Comparison of ENCODE assay signal across 8 cellular contexts in genomic region chr19:36688058-36688457, GRCh38. TPM values are rescaled to one million over a fixed set of nuclear protein-coding genes. Genes with fewer than 3 reads are reported as not detected.
DNase-seq lines count a peak whose midpoint lies in the region; ATAC-seq and TF ChIP-seq lines count a peak whose summit lies in the region.

No MANE protein-coding gene starts in this region.

- no peak for DNase-seq in PC-3
- no peak for DNase-seq in trophoblast cell
- no peak for DNase-seq in NCI-H446 treated with DMSO at 0.1 percent for 48 hours (lab: John Stamatoyannopoulos, UW)
- no peak for DNase-seq in inferior parietal cortex (ENCODE audit: extremely low spot score)

- H4K20me1 ChIP-seq in DOHH2 (ENCODE audit: control insufficient read depth, insufficient read depth, low read depth, low read length) (no peaks in the 10 kb centered on the region), PC-3 (ENCODE audit: low read length) (no peaks in the 10 kb centered on the region)

- H4K91ac ChIP-seq in trophoblast cell (ENCODE audit: low read depth, low read length) = no peak overlapping the region

- H3K4me2 ChIP-seq in DOHH2 (ENCODE audit: low read length) = peak overlapping the region; percentile 96
- H3K4me2 ChIP-seq in PC-3 (ENCODE audit: low read length) = peak overlapping the region; percentile 92
- peak overlapping the region; percentile 89 for H3K4me2 ChIP-seq in trophoblast cell (ENCODE audit: low read length)

- ATAC-seq in PC-3 (no peak), GM19035 (IDR thresholded peaks at IDR 0.05; ENCODE audit: unreplicated experiment) (no peak), GM21423 (IDR thresholded peaks at IDR 0.05; ENCODE audit: unreplicated experiment) (no peak)

- H3K9me2 ChIP-seq in DOHH2 (replicated peaks; ENCODE audit: control insufficient read depth, low read length) (no peaks in the 10 kb centered on the region), PC-3 (replicated peaks; ENCODE audit: low read length) (no peaks in the 10 kb centered on the region)

- intact Hi-C loops in PC-3 (cut with micrococcal nuclease) = loop anchor here (10.0 kb wide), 1 partner anchor 473 kb away; the partner anchor contains the start of genes ZNF146 and ZNF565

- no peak overlapping the region for H3K18ac ChIP-seq in trophoblast cell (ENCODE audit: low read length)

- H3K4me1 ChIP-seq in DOHH2 (ENCODE audit: control insufficient read depth, low read length) (peaks cover 19% of the 10 kb centered on the region), PC-3 (ENCODE audit: insufficient read depth, low read length) (0 out of 2 replicates have a peak, but pooled peaks cover 3% of the 10 kb centered on the region), esophagus (ENCODE audit: control insufficient read depth in 2 of 2, insufficient read depth in 2 of 2, low read length in 1 of 2) (no peaks in the 10 kb centered on the region), trophoblast cell (ENCODE audit: control insufficient read depth in 1 of 2, insufficient read depth in 2 of 2, low read length in 2 of 2) (peaks cover 5 to 6% of the 10 kb centered on the region in 2 experiments)

- H3K27me3 ChIP-seq in DOHH2 (ENCODE audit: control insufficient read depth, low read length) (no peaks in the 10 kb centered on the region), PC-3 (ENCODE audit: low read length) (no peaks in the 10 kb centered on the region), esophagus (ENCODE audit: control insufficient read depth in 1 of 2, insufficient read depth in 2 of 2, low read length in 2 of 2) (no peaks in the 10 kb centered on the region), trophoblast cell (ENCODE audit: insufficient read depth, low read length) (no peaks in the 10 kb centered on the region)

- H4K12ac ChIP-seq in trophoblast cell (ENCODE audit: low read depth, low read length) = no peak overlapping the region

- H3K27ac ChIP-seq in DOHH2 (ENCODE audit: low read depth, low read length) (no peak overlapping the region), PC-3 (ENCODE audit: low read length) (peak overlapping the region; percentile 32), esophagus (ENCODE audit: low read depth in 2 of 2, low read length in 1 of 2) (peak overlapping the region in 1 of 2 donors; percentile 71), trophoblast cell (ENCODE audit: low read depth, low read length) (peak overlapping the region; percentile 66)

- H3K36me3 ChIP-seq in DOHH2 (ENCODE audit: control insufficient read depth, low read length) (peaks cover 38% of the 10 kb centered on the region), PC-3 (ENCODE audit: low read depth, low read length) (peaks cover 52% of the 10 kb centered on the region), esophagus (ENCODE audit: control insufficient read depth in 2 of 2, insufficient read depth in 2 of 2, low read length in 1 of 2) (peaks cover 4 to 16% of the 10 kb centered on the region in 2 donors), trophoblast cell (ENCODE audit: control insufficient read depth in 1 of 2, insufficient read depth in 2 of 2, low read length in 2 of 2) (peaks cover 11 to 17% of the 10 kb centered on the region in 2 experiments)

- H3K9me3 ChIP-seq in DOHH2 (ENCODE audit: control insufficient read depth, insufficient read depth, low read length) = peaks cover 40% of the 10 kb centered on the region
- H3K9me3 ChIP-seq in PC-3 (ENCODE audit: low read length) = peaks cover 8% of the 10 kb centered on the region
- peaks cover 0 to 3% of the 10 kb centered on the region in 2 donors for H3K9me3 ChIP-seq in esophagus (ENCODE audit: control insufficient read depth in 2 of 2, insufficient read depth in 1 of 2, low read depth in 1 of 2, low read length in 1 of 2)
- H3K9me3 ChIP-seq in trophoblast cell (ENCODE audit: insufficient read depth, low read depth, low read length) = peaks cover 2% of the 10 kb centered on the region

- no TSS peak for BruUV-seq in PC-3 (replicated peaks; lab: Mats Ljungman, UMichigan)

- no peak for TF ChIP-seq CTCF in DOHH2 (IDR thresholded peaks at IDR 0.05; ENCODE audit: low read depth, low read length, poor library complexity, severe bottlenecking)
- no peak for TF ChIP-seq CTCF in PC-3 (conservative IDR thresholded peaks at IDR 0.05; ENCODE audit: low read depth, low read length)

- H3K79me1 ChIP-seq in trophoblast cell (ENCODE audit: low read length) = peaks cover 4% of the 10 kb centered on the region

- H3K14ac ChIP-seq in trophoblast cell (ENCODE audit: low read length) = no peak overlapping the region

- peak overlapping the region; percentile 86 for H3K4ac ChIP-seq in trophoblast cell (ENCODE audit: low read depth, low read length)

- no peak overlapping the region for H2BK12ac ChIP-seq in trophoblast cell (ENCODE audit: low read length)

- no peak overlapping the region for H2BK5ac ChIP-seq in trophoblast cell (ENCODE audit: low read depth, low read length, poor library complexity)

- H3K23ac ChIP-seq in trophoblast cell (ENCODE audit: low read length) = no peak overlapping the region

- POLR2A ChIA-PET in PC-3 (lab: Charles Lee; ENCODE audit: unreplicated experiment) = interaction anchor here (1.0 kb wide), 1 partner anchor 160 kb away, joined by 7 read pairs; the partner anchor contains the start of gene ZNF260

- H3K4me3 ChIP-seq in DOHH2 (ENCODE audit: low read length) = peak overlapping the region; percentile 90
- H3K4me3 ChIP-seq in PC-3 (ENCODE audit: low read length) = peak overlapping the region; percentile 89
- H3K4me3 ChIP-seq in esophagus (ENCODE audit: low read depth in 1 of 2, low read length in 2 of 2) = peak overlapping the region; percentile 94 to 97
- H3K4me3 ChIP-seq in trophoblast cell (ENCODE audit: low read depth, low read length) = peak overlapping the region; percentile 98

- H2AK5ac ChIP-seq in trophoblast cell (ENCODE audit: low read length) = no peak overlapping the region

- H2AFZ ChIP-seq in PC-3 (ENCODE audit: low read length) (peak overlapping the region; percentile 97), trophoblast cell (ENCODE audit: insufficient read depth, low read length, poor library complexity) (no peak overlapping the region)

- no peak overlapping the region for H2BK120ac ChIP-seq in trophoblast cell (ENCODE audit: insufficient read depth, low read length, poor library complexity)

- peaks cover 14% of the 10 kb centered on the region for H3K79me2 ChIP-seq in DOHH2 (ENCODE audit: control insufficient read depth, low read length)
- peaks cover 18% of the 10 kb centered on the region for H3K79me2 ChIP-seq in PC-3 (ENCODE audit: low read length)
- peaks cover 4% of the 10 kb centered on the region for H3K79me2 ChIP-seq in trophoblast cell (ENCODE audit: control insufficient read depth, insufficient read depth, low read length, poor library complexity)

- CTCF ChIA-PET in PC-3 (lab: Charles Lee) = no interaction called here

- no peaks in the 10 kb centered on the region for H3F3A ChIP-seq in DOHH2 (ENCODE audit: control insufficient read depth, insufficient read depth)
- no peaks in the 10 kb centered on the region for H3F3A ChIP-seq in PC-3 (ENCODE audit: low read length, unreplicated experiment)

- WGBS in esophagus, 2 donors = 6 to 7% methylated on average over 9 of the region's 9 CpGs
- WGBS in trophoblast cell (ENCODE audit: extremely low coverage, insufficient coverage, insufficient read length) = no CpG with 5 or more reads among the region's 9 CpGs

- no peak overlapping the region for H4K8ac ChIP-seq in trophoblast cell (ENCODE audit: low read depth, low read length)

- H3K9ac ChIP-seq in PC-3 (ENCODE audit: low read length) = peak overlapping the region; percentile 91
- peak overlapping the region; percentile 98 for H3K9ac ChIP-seq in trophoblast cell (ENCODE audit: low read length)

RNA-seq across cellular contexts. Expression of gene ZNF567, which starts 0.6 kb away (rescaled TPM):
- total RNA-seq in PC-3 (2014; rRNA removed) = 3.5 and 6.5 TPM in 2 replicates
- 1 to 10 TPM; 1.6 to 2.1 TPM for polyA plus RNA-seq in esophagus
- 8.7 TPM in 2 replicates for polyA plus RNA-seq in trophoblast cell (2013)

RNA-seq across cellular contexts. Expression of gene ZNF461, which starts 21.4 kb away (rescaled TPM):
- 2.5 and 3.9 TPM in 2 replicates for total RNA-seq in PC-3 (2014; rRNA removed)
- 1 to 10 TPM; 2.3 to 3.3 TPM for polyA plus RNA-seq in esophagus
- 4.0 and 5.4 TPM in 2 replicates for polyA plus RNA-seq in trophoblast cell (2013)
